In genomic region chr2:127664065-127664894, GRCh38 we compare ENCODE assay signal across 1 cellular context.
TF ChIP-seq lines count a peak whose summit lies in the region.

No MANE protein-coding gene starts in this region.

TF ChIP-seq in endothelial cell of umbilical vein, 7 proteins besides CTCF, POLR2A, EP300 and RAD21 (continued from another document):
- TF ChIP-seq POLR2AphosphoS5 (IDR thresholded peaks at IDR 0.05; ENCODE audit: insufficient read depth, low read depth, low read length), result peak; percentile 65
